ENCODE assay signal across 8 cellular contexts in the genomic region with DNA sequence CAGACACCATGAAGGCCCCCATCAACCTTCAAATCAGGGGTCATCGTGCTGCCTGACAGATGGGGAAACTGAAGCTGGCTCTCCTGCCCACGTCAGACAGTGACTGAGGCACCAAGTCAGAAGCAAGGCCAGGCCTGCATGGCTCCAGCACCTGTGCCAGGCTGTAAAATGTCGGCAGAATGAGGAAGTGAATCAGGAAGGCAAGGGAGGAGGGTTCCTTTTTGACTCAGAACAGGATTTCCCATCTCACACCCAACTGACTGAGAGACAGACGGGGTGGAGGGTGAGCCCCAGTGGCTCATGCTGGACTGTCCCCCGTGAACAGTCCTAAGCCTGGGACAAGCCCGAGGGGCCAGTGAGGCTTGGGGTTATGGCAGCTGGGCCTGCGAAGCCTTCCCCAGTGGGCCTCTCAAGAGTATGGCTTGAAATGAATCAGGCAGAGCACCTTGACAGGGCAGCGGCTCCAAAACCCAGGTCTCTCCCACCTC. TPM values are rescaled to one million over a fixed set of nuclear protein-coding genes. Genes with fewer than 3 reads are reported as not detected.
A peak's percentile ranks its signal among the peaks of the same experiment; 100 is the strongest.
DNase-seq lines count a peak whose midpoint lies in the region; ATAC-seq and TF ChIP-seq lines count a peak whose summit lies in the region.

No MANE protein-coding gene starts in this region.

- H3K9me3 Mint-ChIP-seq in activated T-cell treated with anti-CD3 and anti-CD28 coated beads, Interleukin-2, amount 50 U/mL, for 4 hours, result peaks cover 6% of the 10 kb centered on the region

- no peak overlapping the region for H3K4me3 Mint-ChIP-seq in activated T-cell treated with anti-CD3 and anti-CD28 coated beads, Interleukin-2, amount 50 U/mL, for 4 hours

- H3K27me3 Mint-ChIP-seq in activated T-cell treated with anti-CD3 and anti-CD28 coated beads, Interleukin-2, amount 50 U/mL, for 4 hours (ENCODE audit: low read depth), result no peaks in the 10 kb centered on the region

- H3K36me3 Mint-ChIP-seq in activated T-cell treated with anti-CD3 and anti-CD28 coated beads, Interleukin-2, amount 50 U/mL, for 4 hours (ENCODE audit: insufficient read depth), result peaks cover 11% of the 10 kb centered on the region

- DNase-seq in GM10266 (ENCODE audit: extremely low spot score), result peak; percentile 71
- DNase-seq in activated T-cell treated with anti-CD3 and anti-CD28 coated beads, Interleukin-2, amount 50 U/mL, for 4 hours, result no peak
- DNase-seq in myocyte (ENCODE audit: low read depth), result peak; percentile 22
- no peak for DNase-seq in superior temporal gyrus (ENCODE audit: extremely low spot score)
- no peak for DNase-seq in DMS79 (lab: John Stamatoyannopoulos, UW)
- DNase-seq in SK-N-DZ (ENCODE audit: low spot score), result no peak

- TF ChIP-seq CTCF in GM10266 (IDR thresholded peaks at IDR 0.05; ENCODE audit: control insufficient read depth, insufficient read depth, low read depth, missing control alignments), result no peak

- H3K4me1 Mint-ChIP-seq in activated T-cell treated with anti-CD3 and anti-CD28 coated beads, Interleukin-2, amount 50 U/mL, for 4 hours (ENCODE audit: low read depth), result peaks cover 58% of the 10 kb centered on the region

- ATAC-seq in GM19455 (IDR thresholded peaks at IDR 0.05; ENCODE audit: unreplicated experiment) (peak; percentile 74), HG03457 (IDR thresholded peaks at IDR 0.05; ENCODE audit: unreplicated experiment) (peak; percentile 77)
- peak; percentile 72 to 80 for ATAC-seq in activated T-cell treated with anti-CD3 and anti-CD28 coated beads, Interleukin-2, amount 50 U/mL, for 4 hours

RNA-seq across cellular contexts. Expression of a gene that starts 20.9 kb away (rescaled TPM):
- 10 to 100 TPM; 11.5 to 15.0 (median 12.9) TPM for total RNA-seq in activated T-cell treated with anti-CD3 and anti-CD28 coated beads, Interleukin-2, amount 50 U/mL, for 4 hours
- 5.2 and 5.9 TPM in 2 replicates for total RNA-seq in myocyte
- 2.3 TPM for polyA plus RNA-seq in myocyte (2012)
- polyA plus RNA-seq in SK-N-DZ (2014; cell fraction: cytosol; rRNA removed), result 0.63 and 0.71 TPM in 2 replicates
- 0.58 and 0.70 TPM in 2 replicates for polyA plus RNA-seq in SK-N-DZ (2014; cell fraction: nucleus; rRNA removed)

RNA-seq across cellular contexts. Expression of a gene that starts 39.3 kb away (rescaled TPM):
- total RNA-seq in activated T-cell treated with anti-CD3 and anti-CD28 coated beads, Interleukin-2, amount 50 U/mL, for 4 hours, result 10 to 100 TPM; 37.3 to 45.1 (median 40.7) TPM
- 67.1 and 69.5 TPM in 2 replicates for total RNA-seq in myocyte
- polyA plus RNA-seq in myocyte (2012), result 63.7 TPM
- polyA plus RNA-seq in SK-N-DZ (2014; cell fraction: cytosol; rRNA removed), result 63.9 and 66.4 TPM in 2 replicates
- 18.0 and 33.6 TPM in 2 replicates for polyA plus RNA-seq in SK-N-DZ (2014; cell fraction: nucleus; rRNA removed)

Comparison
In these comparisons a context has a peak if more than half of its experiments do, and no peak if none do; other contexts are left out.
1. DNase-seq: peak in GM10266 (single experiment) and myocyte (single experiment); none in activated T-cell treated with anti-CD3 and anti-CD28 coated beads, Interleukin-2, amount 50 U/mL, for 4 hours (single experiment), superior temporal gyrus (single experiment), DMS79 (single experiment) and SK-N-DZ (single experiment).
2. Peak in every context shown above with its lines, with median percentiles within 50 percentile points of each other: ATAC-seq.